ENCODE assay signal across 13 cellular contexts in genomic region chr6:91428953-91429560, GRCh38.
"Had no signal": no experiment of that assay in that cellular context is flagged by ENCODE, and none has a peak within 500 bp of the region (broad histone marks: within the 10 kb centered on the region; RNA-seq: fewer than 3 reads in every experiment).

No MANE protein-coding gene starts in this region.

- H3K27me3 ChIP-seq: body of pancreas, stomach, uterus had no signal

- H3K27me3 Mint-ChIP-seq: activated naive CD4-positive, alpha-beta T cell treated with anti-CD3 and anti-CD28 coated beads, Interleukin-2, amount 50 U/mL, for 24 hours; dendritic cell treated with granulocyte-macrophage colony-stimulating factor and Interleukin-4, amounts not matched to agents 40 ng/mL and 50 ng/mL, for 4 days; naive thymus-derived CD4-positive, alpha-beta T cell had no signal

- ATAC-seq: activated CD4-positive, CD25-positive, alpha-beta regulatory T cell treated with anti-CD3 and anti-CD28 coated beads, Interleukin-2, amount 50 U/mL, for 24 hours; body of pancreas; naive thymus-derived CD4-positive, alpha-beta T cell had no signal

- H3K4me3 ChIP-seq: body of pancreas, lung, stomach, uterus had no signal

- H3K9me3 ChIP-seq: body of pancreas, stomach, uterus had no signal

- H3K4me1 Mint-ChIP-seq: activated naive CD4-positive, alpha-beta T cell treated with anti-CD3 and anti-CD28 coated beads, Interleukin-2, amount 50 U/mL, for 24 hours; immature natural killer cell; naive thymus-derived CD4-positive, alpha-beta T cell had no signal

- H3K27ac ChIP-seq: body of pancreas, stomach, uterus had no signal

- H3K27ac Mint-ChIP-seq: activated naive CD4-positive, alpha-beta T cell treated with anti-CD3 and anti-CD28 coated beads, Interleukin-2, amount 50 U/mL, for 24 hours; dendritic cell treated with granulocyte-macrophage colony-stimulating factor and Interleukin-4, amounts not matched to agents 40 ng/mL and 50 ng/mL, for 4 days; immature natural killer cell; naive thymus-derived CD4-positive, alpha-beta T cell; T-helper 2 cell treated with Interferon-gamma antibody and Interleukin-4, amounts not matched to agents 5 μg/mL and 100 μg/mL, for 36 hours had no signal

- H3K4me1 ChIP-seq: body of pancreas, stomach, uterus had no signal

- H3K9me3 Mint-ChIP-seq: activated naive CD4-positive, alpha-beta T cell treated with anti-CD3 and anti-CD28 coated beads, Interleukin-2, amount 50 U/mL, for 24 hours; dendritic cell treated with granulocyte-macrophage colony-stimulating factor and Interleukin-4, amounts not matched to agents 40 ng/mL and 50 ng/mL, for 4 days; T-helper 2 cell treated with Interferon-gamma antibody and Interleukin-4, amounts not matched to agents 5 μg/mL and 100 μg/mL, for 36 hours had no signal

- DNase-seq: activated CD4-positive, alpha-beta T cell treated with anti-CD3 and anti-CD28 coated beads, Interleukin-2, amount 50 U/mL, for 4 hours; activated T-cell treated with anti-CD3 and anti-CD28 coated beads, Interleukin-2, amount 50 U/mL, for 1 hour; body of pancreas; foreskin fibroblast; immature natural killer cell; naive thymus-derived CD4-positive, alpha-beta T cell; stomach; uterus had no signal

- H3K4me3 Mint-ChIP-seq: activated naive CD4-positive, alpha-beta T cell treated with anti-CD3 and anti-CD28 coated beads, Interleukin-2, amount 50 U/mL, for 24 hours; dendritic cell treated with granulocyte-macrophage colony-stimulating factor and Interleukin-4, amounts not matched to agents 40 ng/mL and 50 ng/mL, for 4 days; immature natural killer cell; naive thymus-derived CD4-positive, alpha-beta T cell; T-helper 2 cell treated with Interferon-gamma antibody and Interleukin-4, amounts not matched to agents 5 μg/mL and 100 μg/mL, for 36 hours had no signal

- H3K36me3 ChIP-seq: stomach, uterus had no signal

- H3K36me3 Mint-ChIP-seq: activated naive CD4-positive, alpha-beta T cell treated with anti-CD3 and anti-CD28 coated beads, Interleukin-2, amount 50 U/mL, for 24 hours; immature natural killer cell; naive thymus-derived CD4-positive, alpha-beta T cell had no signal
